ENCODE assay signal across 7 cellular contexts in the genomic region with DNA sequence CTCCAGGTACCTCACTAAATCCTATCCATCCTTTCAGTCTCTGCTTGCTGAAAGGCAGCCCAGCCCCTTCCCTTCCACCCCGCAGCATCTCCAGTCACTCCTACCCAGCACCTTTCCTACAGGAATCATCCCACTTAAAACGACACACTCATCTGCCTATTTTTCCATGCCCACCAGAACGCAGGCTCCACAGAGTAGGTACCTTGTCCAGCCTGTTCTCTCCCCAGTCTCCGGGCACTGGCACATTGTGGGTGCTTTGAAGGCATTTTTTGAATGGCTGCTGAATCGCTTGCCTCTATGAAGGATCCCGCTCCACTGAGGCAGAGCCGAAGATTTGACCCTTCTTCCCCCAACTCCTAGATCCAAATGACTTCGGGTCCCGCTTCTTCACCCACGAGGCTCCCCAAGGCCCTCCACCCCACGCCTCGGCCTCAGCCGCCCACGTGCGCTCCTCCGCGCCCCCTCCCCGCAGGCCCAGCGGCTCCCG. TPM values are rescaled to one million over a fixed set of nuclear protein-coding genes. Genes with fewer than 3 reads are reported as not detected.
DNase-seq lines count a peak whose midpoint lies in the region; FAIRE-seq and TF ChIP-seq lines count a peak whose summit lies in the region.
"Had no signal": no experiment of that assay in that cellular context is flagged by ENCODE, and none has a peak within 500 bp of the region (broad histone marks: within the 10 kb centered on the region; RNA-seq: fewer than 3 reads in every experiment).

No MANE protein-coding gene starts in this region.

- H3K4ac ChIP-seq in H1 (replicated peaks; ENCODE audit: insufficient read length, low read depth, low read length), result no peak overlapping the region

- no peak overlapping the region for H2BK120ac ChIP-seq in H1 (replicated peaks; ENCODE audit: low read depth, low read length)

- peak overlapping the region; percentile 79 to 98 for H3K4me2 ChIP-seq in H1 (ENCODE audit: insufficient read depth in 1 of 2, low read depth in 2 of 2, low read length in 2 of 2)

- peak overlapping the region; percentile 87; the same call in 1 of the 2 replicates for H4K8ac ChIP-seq in H1 (ENCODE audit: extremely low read depth, insufficient read depth, low read length)

- no peak overlapping the region for H3K18ac ChIP-seq in H1 (ENCODE audit: extremely low read depth, low read length)

- WGBS in H1 (ENCODE audit: extremely low coverage in 1 of 2, insufficient coverage in 1 of 2, insufficient read length in 1 of 2, insufficient replicate concordance in 2 of 2, low coverage in 1 of 2, low lambda C conversion rate in 2 of 2, missing lambda C conversion rate in 1 of 2), 2 experiments, result 47% methylated on average over 19 of the region's 20 CpGs; no CpG with 5 or more reads in 1 of the 2 experiments
- WGBS in spleen, 5 donors, result 39 to 55% (median 47%) methylated on average over 20 of the region's 20 CpGs

- H4K5ac ChIP-seq in H1 (ENCODE audit: insufficient read length, low read depth, low read length), result no peak overlapping the region

- TF ChIP-seq CTCF in H1 (IDR thresholded peaks at IDR 0.05; ENCODE audit: control extremely low read depth in 1 of 3, insufficient read depth in 1 of 3, low read depth in 1 of 3, low read length in 3 of 3) (no peak), spleen (IDR thresholded peaks at IDR 0.05 in 8 of 11, conservative IDR thresholded peaks at IDR 0.05 in 3 of 11) (no peak), tibial artery (IDR thresholded peaks at IDR 0.05) (no peak)

- H4K91ac ChIP-seq in H1 (replicated peaks; ENCODE audit: insufficient read length, low read length), result peak overlapping the region; percentile 41

- H2AK5ac ChIP-seq in H1 (ENCODE audit: low read depth, low read length), result no peak overlapping the region; the same call in 1 of the 2 replicates

- no peak overlapping the region for H3K27ac Mint-ChIP-seq in activated CD4-positive, alpha-beta T cell treated with anti-CD3 and anti-CD28 coated beads, Interleukin-2, amount 10 ng/mL, durations not matched to agents 24 days and 14 days

- TF ChIP-seq RAD21 in H1 (IDR thresholded peaks at IDR 0.05 in 1 of 2, conservative IDR thresholded peaks at IDR 0.05 in 1 of 2; ENCODE audit: low read depth in 2 of 2, low read length in 2 of 2), result no peak

- H3K79me2 ChIP-seq in H1 (ENCODE audit: control insufficient read depth in 1 of 2, insufficient read depth in 2 of 2, low read length in 2 of 2), result no peaks in the 10 kb centered on the region

- peak overlapping the region; percentile 60 for H3K4me3 Mint-ChIP-seq in activated CD4-positive, alpha-beta T cell treated with anti-CD3 and anti-CD28 coated beads, Interleukin-2, amount 10 ng/mL, durations not matched to agents 24 days and 14 days

- no peak for TF ChIP-seq POLR2A in H1 (IDR thresholded peaks at IDR 0.05; ENCODE audit: control extremely low read depth in 1 of 2, low read depth in 2 of 2, low read length in 2 of 2)
- TF ChIP-seq POLR2A in spleen (IDR thresholded peaks at IDR 0.05), result no peak

- no peaks in the 10 kb centered on the region; the same call in 1 of the 2 replicates for H3K79me1 ChIP-seq in H1 (ENCODE audit: low read depth, low read length)

- H3K9ac ChIP-seq in H1 (replicated peaks in 1 of 4; ENCODE audit: extremely low read depth in 1 of 4, low read depth in 3 of 4, low read length in 3 of 4), result no peak overlapping the region

- peak overlapping the region; percentile 75; the same call in 1 of the 2 replicates for H2BK15ac ChIP-seq in H1 (ENCODE audit: low read length)

- no peak for FAIRE-seq in H1 (lab: Jason Lieb, UNC)

- POLR2A ChIA-PET in H1 (lab: Charles Lee; ENCODE audit: partially characterized antibody), result interaction anchor here (1.4 kb wide), 1 partner anchor 13 kb away, joined by 6 read pairs; no protein-coding TSS in a partner anchor

- H3K4me1 Mint-ChIP-seq in activated CD4-positive, alpha-beta T cell treated with anti-CD3 and anti-CD28 coated beads, Interleukin-2, amount 10 ng/mL, durations not matched to agents 24 days and 14 days, result peaks cover 8% of the 10 kb centered on the region

- peaks cover 62% of the 10 kb centered on the region for H3K27me3 Mint-ChIP-seq in activated CD4-positive, alpha-beta T cell treated with anti-CD3 and anti-CD28 coated beads, Interleukin-2, amount 10 ng/mL, durations not matched to agents 24 days and 14 days

- H4K20me1 ChIP-seq in H1 (replicated peaks in 1 of 2; ENCODE audit: control insufficient read depth in 1 of 2, insufficient read depth in 2 of 2, low read length in 2 of 2), result peaks cover 3 to 8% of the 10 kb centered on the region in 2 experiments

- 0 out of 2 replicates have a peak overlapping the region, but pooled peaks have one; percentile 52 for H2AFZ ChIP-seq in H1 (ENCODE audit: low read length)

- no peak for DNase-seq in activated CD4-positive, alpha-beta T cell treated with anti-CD3 and anti-CD28 coated beads, Interleukin-2, amount 10 ng/mL, durations not matched to agents 24 days and 14 days
- no peak for DNase-seq in activated CD4-positive, alpha-beta T cell treated with anti-CD3 and anti-CD28 coated beads, Interleukin-2, amount 50 U/mL, for 4 hours
- DNase-seq in H1 (ENCODE audit: low read depth in 1 of 2, low spot score in 2 of 2) (no peak), spleen (no peak), tibial artery (no peak), head of caudate nucleus (no peak)
- DNase-seq: uterus had no signal

- no peak for TF ChIP-seq EP300 in H1 (IDR thresholded peaks at IDR 0.05; ENCODE audit: borderline replicate concordance in 1 of 2, low read depth in 2 of 2, low read length in 2 of 2)

- peaks cover 7% of the 10 kb centered on the region; the same call in 1 of the 2 replicates for H3K23me2 ChIP-seq in H1 (ENCODE audit: low read depth, low read length)

- H3K9me3 Mint-ChIP-seq in activated CD4-positive, alpha-beta T cell treated with anti-CD3 and anti-CD28 coated beads, Interleukin-2, amount 10 ng/mL, durations not matched to agents 24 days and 14 days, result no peaks in the 10 kb centered on the region

- H3K23ac ChIP-seq in H1 (ENCODE audit: insufficient read length), result no peak overlapping the region

- H3K4me3 ChIP-seq in H1 (ENCODE audit: extremely low read depth in 1 of 4, insufficient read depth in 2 of 4, low read depth in 3 of 4, low read length in 4 of 4), result peak overlapping the region; percentile 13 to 67 (median 35); a peak in 5 of 8 replicates
- peak overlapping the region in 7 of 8 donors; percentile 32 to 70 (median 42) for H3K4me3 ChIP-seq in spleen
- peak overlapping the region in 1 of 2 donors; percentile 43 for H3K4me3 ChIP-seq in tibial artery

- H3K36me3 ChIP-seq in H1 (ENCODE audit: control insufficient read depth in 2 of 4, insufficient read depth in 4 of 4, low read length in 3 of 4), result no peaks in the 10 kb centered on the region; a peak in 1 of 8 replicates
- H3K36me3 ChIP-seq in spleen, result no peaks in the 10 kb centered on the region
- no peaks in the 10 kb centered on the region for H3K36me3 ChIP-seq in tibial artery
- H3K36me3 ChIP-seq: uterus had no signal

- H3K36me3 Mint-ChIP-seq in activated CD4-positive, alpha-beta T cell treated with anti-CD3 and anti-CD28 coated beads, Interleukin-2, amount 10 ng/mL, durations not matched to agents 24 days and 14 days (ENCODE audit: low read depth), result no peaks in the 10 kb centered on the region

- H3K27me3 ChIP-seq in H1 (replicated peaks in 1 of 4; ENCODE audit: control insufficient read depth in 3 of 4, extremely low read depth in 1 of 4, insufficient read depth in 3 of 4, low read length in 3 of 4), result peaks cover 46 to 66% (median 62%) of the 10 kb centered on the region in 4 experiments
- H3K27me3 ChIP-seq in spleen (replicated peaks in 1 of 7), result peaks cover 0 to 80% (median 65%) of the 10 kb centered on the region in 7 donors
- peaks cover 8 to 84% of the 10 kb centered on the region in 2 donors for H3K27me3 ChIP-seq in tibial artery

- intact Hi-C loops in activated CD4-positive, alpha-beta T cell treated with anti-CD3 and anti-CD28 coated beads, Interleukin-2, amount 10 ng/mL, durations not matched to agents 24 days and 14 days (cut with micrococcal nuclease), result loop anchor here (5.0 to 10.0 kb wide), 2 partner anchors 56 to 132 kb away; a partner anchor contains a TSS
- intact Hi-C loops in spleen (cut with DNase I; ENCODE audit: low total_unique reads), result no loop called here
- intact Hi-C loops in tibial artery (cut with DNase I; ENCODE audit: low total_unique reads), result no loop called here
- intact Hi-C loops in head of caudate nucleus (cut with DNase I), result no loop called here

- H2BK12ac ChIP-seq in H1 (ENCODE audit: low read depth, low read length), result peak overlapping the region; percentile 75; the same call in 1 of the 2 replicates

- H2BK20ac ChIP-seq in H1 (ENCODE audit: low read length), result no peak overlapping the region

- no peak overlapping the region for H2BK5ac ChIP-seq in H1 (ENCODE audit: low read depth, low read length)

- H3K9me3 ChIP-seq in H1 (ENCODE audit: insufficient read depth in 2 of 2, low read depth in 1 of 2, low read length in 1 of 2) (peaks cover 0 to 3% of the 10 kb centered on the region in 2 experiments; a peak in 1 of 4 replicates), spleen (no peaks in the 10 kb centered on the region), tibial artery (no peaks in the 10 kb centered on the region)
- H3K9me3 ChIP-seq: uterus had no signal

- no peak overlapping the region for H3K14ac ChIP-seq in H1 (ENCODE audit: insufficient read length)

- H3K4me1 ChIP-seq in H1 (replicated peaks in 1 of 4; ENCODE audit: control insufficient read depth in 3 of 4, insufficient read depth in 4 of 4, low read length in 3 of 4) (peaks cover 0 to 8% (median 6%) of the 10 kb centered on the region in 4 experiments; a peak in 5 of 7 replicates), spleen (peaks cover 0 to 17% (median 12%) of the 10 kb centered on the region in 6 donors), tibial artery (peaks cover 0 to 22% (median 11%) of the 10 kb centered on the region in 4 donors)

- no peak overlapping the region for H3K56ac ChIP-seq in H1 (replicated peaks; ENCODE audit: insufficient read length, low read depth, low read length)

- H3K27ac ChIP-seq in H1 (ENCODE audit: low read depth, low read length), result no peak overlapping the region
- no peak overlapping the region for H3K27ac ChIP-seq in spleen
- H3K27ac ChIP-seq in tibial artery, result no peak overlapping the region
- H3K27ac ChIP-seq: uterus had no signal

- CTCF ChIA-PET in H1 (lab: Charles Lee; ENCODE audit: partially characterized antibody), result interaction anchor here (0.6 to 8.0 kb wide), 6 partner anchors 55 to 144 kb away, joined by 3 to 43 read pairs (median 3); no protein-coding TSS in a partner anchor

RNA-seq across cellular contexts. Expression of a gene that starts 15.6 kb away (rescaled TPM):
- total RNA-seq in activated CD4-positive, alpha-beta T cell treated with anti-CD3 and anti-CD28 coated beads, Interleukin-2, amount 10 ng/mL, durations not matched to agents 24 days and 14 days, result not detected in 2 replicates
- total RNA-seq in H1 (2021; fragmentation: NEBNext Ultra II Directional; extraction: Animal tissue kit (Norgen Biotek cat#: 25700)), result 1.2 and 1.9 TPM in 2 replicates
- polyA plus RNA-seq in H1 (2011; rRNA removed), result 0.92 and 1.0 TPM in 2 replicates
- 0.96 TPM for polyA plus RNA-seq in H1 (2011; cell fraction: cytosol; rRNA removed)
- polyA plus RNA-seq in H1 (2011; cell fraction: nucleus; rRNA removed), result 1.3 TPM
- polyA plus RNA-seq in H1 (2012, experiment 1 of 2), result 0.47 to 1.5 TPM (median 0.91 TPM) in 4 replicates
- 0.52 TPM for polyA plus RNA-seq in H1 (2012, experiment 2 of 2)
- polyA plus RNA-seq in H1 (2013, experiment 1 of 2), result 1.3 TPM
- polyA plus RNA-seq in H1 (2013, experiment 2 of 2), result 1.4 TPM
- polyA minus RNA-seq in H1 (2011; rRNA and poly(A)+ RNA removed), result 0.63 and 0.88 TPM in 2 replicates
- polyA minus RNA-seq in H1 (2011; cell fraction: cytosol; rRNA and poly(A)+ RNA removed), result 0.44 TPM
- polyA minus RNA-seq in H1 (2011; cell fraction: nucleus; rRNA and poly(A)+ RNA removed), result 1.4 TPM
- total RNA-seq in spleen, result 1 to 10 TPM in 1 of 7 donors, under 1 TPM in 3, not detected in 3; 0.40 to 1.3 (median 0.46) TPM
- polyA plus RNA-seq in spleen, result under 1 TPM; 0.04 to 0.12 (median 0.10) TPM

RNA-seq across cellular contexts. Expression of a gene that starts 51.5 kb away (rescaled TPM):
- 24.9 and 25.7 TPM in 2 replicates for total RNA-seq in activated CD4-positive, alpha-beta T cell treated with anti-CD3 and anti-CD28 coated beads, Interleukin-2, amount 10 ng/mL, durations not matched to agents 24 days and 14 days
- 14.3 and 15.0 TPM in 2 replicates for total RNA-seq in H1 (2021; fragmentation: NEBNext Ultra II Directional; extraction: Animal tissue kit (Norgen Biotek cat#: 25700))
- polyA plus RNA-seq in H1 (2011; rRNA removed) (2.4 and 5.9 TPM in 2 replicates), spleen (1 to 10 TPM; 4.2 to 7.5 (median 6.8) TPM)
- polyA plus RNA-seq in H1 (2011; cell fraction: cytosol; rRNA removed), result 8.2 TPM
- 2.8 TPM for polyA plus RNA-seq in H1 (2011; cell fraction: nucleus; rRNA removed)
- 9.9 to 17.1 TPM (median 12.0 TPM) in 4 replicates for polyA plus RNA-seq in H1 (2012, experiment 1 of 2)
- polyA plus RNA-seq in H1 (2012, experiment 2 of 2), result 1.6 TPM
- 7.6 TPM for polyA plus RNA-seq in H1 (2013, experiment 1 of 2)
- polyA plus RNA-seq in H1 (2013, experiment 2 of 2), result 8.4 TPM
- polyA minus RNA-seq in H1 (2011; rRNA and poly(A)+ RNA removed), result 10.6 and 12.3 TPM in 2 replicates
- polyA minus RNA-seq in H1 (2011; cell fraction: cytosol; rRNA and poly(A)+ RNA removed), result 4.3 TPM
- polyA minus RNA-seq in H1 (2011; cell fraction: nucleus; rRNA and poly(A)+ RNA removed), result 4.4 TPM
- total RNA-seq in spleen, result 10 to 100 TPM; 10.0 to 21.5 (median 18.1) TPM

RNA-seq across cellular contexts. Expression of a gene that starts 51.5 kb away (rescaled TPM):
- total RNA-seq in activated CD4-positive, alpha-beta T cell treated with anti-CD3 and anti-CD28 coated beads, Interleukin-2, amount 10 ng/mL, durations not matched to agents 24 days and 14 days, result 68.8 and 73.1 TPM in 2 replicates
- total RNA-seq in H1 (2021; fragmentation: NEBNext Ultra II Directional; extraction: Animal tissue kit (Norgen Biotek cat#: 25700)), result 42.2 and 47.8 TPM in 2 replicates
- polyA plus RNA-seq in H1 (2011; rRNA removed) (16.7 and 29.4 TPM in 2 replicates), spleen (10 to 100 TPM; 23.1 to 29.6 (median 24.7) TPM)
- polyA plus RNA-seq in H1 (2011; cell fraction: cytosol; rRNA removed), result 34.9 TPM
- 35.9 TPM for polyA plus RNA-seq in H1 (2011; cell fraction: nucleus; rRNA removed)
- 33.0 to 43.0 TPM (median 39.6 TPM) in 4 replicates for polyA plus RNA-seq in H1 (2012, experiment 1 of 2)
- polyA plus RNA-seq in H1 (2012, experiment 2 of 2), result 8.0 TPM
- polyA plus RNA-seq in H1 (2013, experiment 1 of 2), result 41.6 TPM
- 37.7 TPM for polyA plus RNA-seq in H1 (2013, experiment 2 of 2)
- 52.5 and 65.8 TPM in 2 replicates for polyA minus RNA-seq in H1 (2011; rRNA and poly(A)+ RNA removed)
- polyA minus RNA-seq in H1 (2011; cell fraction: cytosol; rRNA and poly(A)+ RNA removed), result 20.6 TPM
- 51.0 TPM for polyA minus RNA-seq in H1 (2011; cell fraction: nucleus; rRNA and poly(A)+ RNA removed)
- total RNA-seq in spleen, result 10 to 100 TPM; 30.9 to 44.8 (median 39.7) TPM

RNA-seq across cellular contexts. Expression of a gene that starts 53.4 kb away (rescaled TPM):
- total RNA-seq in activated CD4-positive, alpha-beta T cell treated with anti-CD3 and anti-CD28 coated beads, Interleukin-2, amount 10 ng/mL, durations not matched to agents 24 days and 14 days, result not detected in 2 replicates
- not detected in 2 replicates for total RNA-seq in H1 (2021; fragmentation: NEBNext Ultra II Directional; extraction: Animal tissue kit (Norgen Biotek cat#: 25700))
- polyA plus RNA-seq in H1 (2011; rRNA removed) (not detected in 2 replicates), spleen (not detected)
- polyA plus RNA-seq in H1 (2011; cell fraction: cytosol; rRNA removed), result not detected
- not detected for polyA plus RNA-seq in H1 (2011; cell fraction: nucleus; rRNA removed)
- polyA plus RNA-seq in H1 (2012, experiment 1 of 2), result not detected in 4 replicates
- polyA plus RNA-seq in H1 (2012, experiment 2 of 2), result not detected
- not detected for polyA plus RNA-seq in H1 (2013, experiment 1 of 2)
- polyA plus RNA-seq in H1 (2013, experiment 2 of 2), result not detected
- not detected in 2 replicates for polyA minus RNA-seq in H1 (2011; rRNA and poly(A)+ RNA removed)
- not detected for polyA minus RNA-seq in H1 (2011; cell fraction: cytosol; rRNA and poly(A)+ RNA removed)
- not detected for polyA minus RNA-seq in H1 (2011; cell fraction: nucleus; rRNA and poly(A)+ RNA removed)
- 1 to 10 TPM in 1 of 7 donors, not detected in 6; 1.4 TPM for total RNA-seq in spleen

RNA-seq across cellular contexts. Expression of a gene that starts 53.6 kb away (rescaled TPM):
- total RNA-seq in activated CD4-positive, alpha-beta T cell treated with anti-CD3 and anti-CD28 coated beads, Interleukin-2, amount 10 ng/mL, durations not matched to agents 24 days and 14 days, result 50.4 and 51.9 TPM in 2 replicates
- 59.8 and 61.0 TPM in 2 replicates for total RNA-seq in H1 (2021; fragmentation: NEBNext Ultra II Directional; extraction: Animal tissue kit (Norgen Biotek cat#: 25700))
- polyA plus RNA-seq in H1 (2011; rRNA removed) (56.6 and 73.8 TPM in 2 replicates), spleen (10 to 100 TPM; 47.6 to 72.7 (median 66.3) TPM)
- 79.1 TPM for polyA plus RNA-seq in H1 (2011; cell fraction: cytosol; rRNA removed)
- 28.4 TPM for polyA plus RNA-seq in H1 (2011; cell fraction: nucleus; rRNA removed)
- polyA plus RNA-seq in H1 (2012, experiment 1 of 2), result 77.6 to 100 TPM (median 85.9 TPM) in 4 replicates
- polyA plus RNA-seq in H1 (2012, experiment 2 of 2), result 79.9 TPM
- 79.1 TPM for polyA plus RNA-seq in H1 (2013, experiment 1 of 2)
- polyA plus RNA-seq in H1 (2013, experiment 2 of 2), result 79.1 TPM
- 31.9 and 35.9 TPM in 2 replicates for polyA minus RNA-seq in H1 (2011; rRNA and poly(A)+ RNA removed)
- 19.2 TPM for polyA minus RNA-seq in H1 (2011; cell fraction: cytosol; rRNA and poly(A)+ RNA removed)
- polyA minus RNA-seq in H1 (2011; cell fraction: nucleus; rRNA and poly(A)+ RNA removed), result 11.1 TPM
- total RNA-seq in spleen, result 10 to 100 TPM; 27.8 to 32.7 (median 29.2) TPM
